ENCODE assay signal across 14 cellular contexts in the genomic region with DNA sequence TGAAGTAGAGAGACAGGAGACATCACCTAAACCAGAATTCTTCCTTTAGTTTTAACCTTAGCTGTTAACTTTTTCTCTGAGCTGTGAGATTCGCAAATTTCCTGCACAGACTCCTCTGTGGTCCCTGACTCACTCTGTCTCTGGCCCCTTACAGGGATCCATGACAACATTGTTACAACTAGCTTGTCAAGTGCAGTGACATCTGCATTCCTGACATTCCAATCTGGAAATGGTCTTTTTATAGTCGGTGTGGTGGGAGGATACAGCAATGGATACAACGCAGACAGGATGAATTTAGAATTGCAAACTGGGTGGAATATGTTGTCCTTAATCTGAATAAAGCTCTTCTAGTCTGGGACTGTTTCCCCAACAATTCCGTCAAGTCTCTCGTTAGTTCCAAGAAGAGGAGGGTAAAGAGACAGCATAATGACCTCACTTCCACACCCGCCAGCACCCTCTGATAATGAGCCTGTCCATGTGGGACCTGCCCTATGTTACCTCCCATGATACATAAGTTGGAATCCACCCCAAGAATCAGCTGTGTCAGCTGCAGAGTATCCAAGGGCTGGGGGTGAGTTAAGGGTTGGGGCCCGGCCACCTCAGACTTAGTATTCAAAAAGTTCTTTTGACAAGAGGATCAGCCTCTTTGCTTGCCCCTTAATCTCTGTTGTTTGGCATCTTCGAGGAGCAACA. TPM values are rescaled to one million over a fixed set of nuclear protein-coding genes. Genes with fewer than 3 reads are reported as not detected.
DNase-seq lines count a peak whose midpoint lies in the region; ATAC-seq and TF ChIP-seq lines count a peak whose summit lies in the region.
"Had no signal": no experiment of that assay in that cellular context is flagged by ENCODE, and none has a peak within 500 bp of the region (broad histone marks: within the 10 kb centered on the region; RNA-seq: fewer than 3 reads in every experiment).

No MANE protein-coding gene starts in this region.

- DNase-seq in Daoy (ENCODE audit: low read depth) (peak; percentile 88), OCI-LY7 (ENCODE audit: low spot score) (no peak), fibroblast of pulmonary artery (ENCODE audit: low read depth) (peak; percentile 47), pons (ENCODE audit: low spot score) (no peak)
- DNase-seq in naive thymus-derived CD8-positive, alpha-beta T cell: no peak
- no peak for DNase-seq in activated CD4-positive, CD25-positive, alpha-beta regulatory T cell treated with anti-CD3 and anti-CD28 coated beads, Interleukin-2, amount 50 U/mL, for 72 hours
- DNase-seq: activated CD4-positive, alpha-beta T cell treated with anti-CD3 and anti-CD28 coated beads for 36 hours; activated gamma-delta T cell treated with Interleukin-2 at 50 U/mL for 16 hours; NCI-H2227 treated with DMSO at 0.1 percent for 48 hours; SHP77 treated with DMSO at 0.1 percent for 48 hours had no signal

- TF ChIP-seq POLR2A in gastroesophageal sphincter (IDR thresholded peaks at IDR 0.05): no peak

- no peak for TF ChIP-seq EP300 in gastroesophageal sphincter (IDR thresholded peaks at IDR 0.05)

- no peaks in the 10 kb centered on the region for H3K79me2 ChIP-seq in OCI-LY7 (ENCODE audit: insufficient read depth, low read depth, low read length)

- peaks cover 31% of the 10 kb centered on the region for H3K27me3 Mint-ChIP-seq in nephron (ENCODE audit: low read depth)
- H3K27me3 Mint-ChIP-seq in naive thymus-derived CD8-positive, alpha-beta T cell: peaks cover 10 to 44% (median 19%) of the 10 kb centered on the region in 5 donors

- H3K9me3 ChIP-seq in OCI-LY7 (ENCODE audit: low read length) (peaks cover 7% of the 10 kb centered on the region; the same call in 1 of the 2 replicates), gastroesophageal sphincter (no peaks in the 10 kb centered on the region)

- peaks cover 5% of the 10 kb centered on the region for H3K36me3 Mint-ChIP-seq in nephron (ENCODE audit: low read depth)
- no peaks in the 10 kb centered on the region for H3K36me3 Mint-ChIP-seq in naive thymus-derived CD8-positive, alpha-beta T cell
- H3K36me3 Mint-ChIP-seq: IgD-negative memory B cell had no signal

- peaks cover 8% of the 10 kb centered on the region for H3K27me3 ChIP-seq in gastroesophageal sphincter

- H3K36me3 ChIP-seq in OCI-LY7 (ENCODE audit: insufficient read depth, low read length) (no peaks in the 10 kb centered on the region; the same call in 1 of the 2 replicates), gastroesophageal sphincter (no peaks in the 10 kb centered on the region)

- H3K27ac Mint-ChIP-seq in nephron: peak overlapping the region; percentile 44 to 82 (median 52)
- H3K27ac Mint-ChIP-seq in naive thymus-derived CD8-positive, alpha-beta T cell: no peak overlapping the region
- H3K27ac Mint-ChIP-seq: activated CD4-positive, alpha-beta T cell treated with anti-CD3 and anti-CD28 coated beads for 36 hours; CD14-positive monocyte had no signal

- POLR2A ChIA-PET in OCI-LY7 (lab: Charles Lee): interaction anchor here (0.6 to 1.1 kb wide), 4 partner anchors 12 to 118 kb away, joined by 3 to 4 read pairs (median 3); no protein-coding TSS in a partner anchor
- POLR2A ChIA-PET in naive thymus-derived CD8-positive, alpha-beta T cell (lab: Charles Lee): no interaction called here

- no peaks in the 10 kb centered on the region for H3K9me2 ChIP-seq in OCI-LY7 (ENCODE audit: insufficient read depth, low read length)

- 0 out of 2 replicates have a peak overlapping the region, but pooled peaks have one; percentile 57 for H3K4me2 ChIP-seq in OCI-LY7 (ENCODE audit: low read length)

- peaks cover 27% of the 10 kb centered on the region for H3K4me1 ChIP-seq in OCI-LY7 (ENCODE audit: insufficient read depth, low read length, poor library complexity, severe bottlenecking)
- peaks cover 0 to 10% (median 0%) of the 10 kb centered on the region in 3 donors for H3K4me1 ChIP-seq in gastroesophageal sphincter

- peaks cover 6% of the 10 kb centered on the region for H3K9me3 Mint-ChIP-seq in nephron
- no peaks in the 10 kb centered on the region for H3K9me3 Mint-ChIP-seq in naive thymus-derived CD8-positive, alpha-beta T cell
- H3K9me3 Mint-ChIP-seq: IgD-negative memory B cell had no signal

- peaks cover 22% of the 10 kb centered on the region for H3K4me1 Mint-ChIP-seq in nephron
- H3K4me1 Mint-ChIP-seq in naive thymus-derived CD8-positive, alpha-beta T cell: peaks cover 0 to 8% (median 0%) of the 10 kb centered on the region in 4 donors
- H3K4me1 Mint-ChIP-seq: activated CD4-positive, alpha-beta T cell treated with anti-CD3 and anti-CD28 coated beads for 36 hours had no signal

- peak overlapping the region; percentile 65; the same call in 1 of the 2 replicates for H2AFZ ChIP-seq in OCI-LY7 (ENCODE audit: low read length)

- no peaks in the 10 kb centered on the region for H4K20me1 ChIP-seq in OCI-LY7 (ENCODE audit: insufficient read depth, low read length)

- H3K4me3 ChIP-seq in OCI-LY7 (ENCODE audit: low read depth, low read length, poor library complexity, severe bottlenecking) (no peak overlapping the region), fibroblast of pulmonary artery (replicated peaks; ENCODE audit: low read depth, low read length) (no peak overlapping the region), gastroesophageal sphincter (no peak overlapping the region)

- no peak for ATAC-seq in naive thymus-derived CD8-positive, alpha-beta T cell
- ATAC-seq in gastroesophageal sphincter: no peak
- ATAC-seq: activated CD4-positive, alpha-beta T cell treated with anti-CD3 and anti-CD28 coated beads for 36 hours had no signal

- WGBS in gastroesophageal sphincter (ENCODE audit: low coverage in 1 of 2), 2 donors: 72 to 74% methylated on average over 6 of the region's 8 CpGs

- BruUV-seq in OCI-LY7 (replicated peaks; lab: Mats Ljungman, UMichigan): no TSS peak

- intact Hi-C loops in OCI-LY7 (cut with micrococcal nuclease; ENCODE audit: unreplicated experiment): no loop called here

- peak overlapping the region in 1 of 3 experiments; percentile 26 for H3K4me3 Mint-ChIP-seq in nephron
- no peak overlapping the region for H3K4me3 Mint-ChIP-seq in naive thymus-derived CD8-positive, alpha-beta T cell
- H3K4me3 Mint-ChIP-seq: activated CD4-positive, alpha-beta T cell treated with anti-CD3 and anti-CD28 coated beads for 36 hours; CD14-positive monocyte; IgD-negative memory B cell had no signal

- no peak overlapping the region for H3K27ac ChIP-seq in OCI-LY7 (ENCODE audit: low read depth, low read length, poor library complexity, severe bottlenecking)
- no peak overlapping the region for H3K27ac ChIP-seq in gastroesophageal sphincter

- CTCF ChIA-PET in OCI-LY7 (lab: Charles Lee; ENCODE audit: unreplicated experiment): interaction anchor here (1.3 to 2.6 kb wide), 2 partner anchors 17 to 133 kb away, joined by 3 to 7 read pairs; no protein-coding TSS in a partner anchor

- TF ChIP-seq CTCF in OCI-LY7 (conservative IDR thresholded peaks at IDR 0.05; ENCODE audit: low read length): no peak
- TF ChIP-seq CTCF in fibroblast of pulmonary artery (IDR thresholded peaks at IDR 0.05; ENCODE audit: low read length, missing control alignments): no peak
- no peak for TF ChIP-seq CTCF in nephron (IDR thresholded peaks at IDR 0.05; ENCODE audit: unreplicated experiment in 3 of 3)
- TF ChIP-seq CTCF in gastroesophageal sphincter (IDR thresholded peaks at IDR 0.05): no peak

RNA-seq across cellular contexts. Expression of gene ILDR2, which starts 49.4 kb away (rescaled TPM):
- total RNA-seq in Daoy (2014; rRNA removed; shearing (Covaris generic)): 9.6 and 15.7 TPM in 2 replicates
- 5.3 and 6.0 TPM in 2 replicates for total RNA-seq in OCI-LY7 (2014; rRNA removed; shearing (Covaris generic))
- 2.5 and 3.2 TPM in 2 replicates for total RNA-seq in OCI-LY7 (2022)
- under 1 TPM; 0.21 to 0.22 TPM for total RNA-seq in naive thymus-derived CD8-positive, alpha-beta T cell
- polyA plus RNA-seq in naive thymus-derived CD8-positive, alpha-beta T cell: under 1 TPM in 1 of 3 donors, not detected in 2; 0.08 TPM
- 10 to 100 TPM in 1 of 4 donors, 1 to 10 TPM in 3; 2.7 to 15.2 (median 8.2) TPM for total RNA-seq in gastroesophageal sphincter
- polyA plus RNA-seq: CD14-positive monocyte, IgD-negative memory B cell had no signal

RNA-seq across cellular contexts. Expression of gene TADA1, which starts 49.9 kb away (rescaled TPM):
- total RNA-seq in Daoy (2014; rRNA removed; shearing (Covaris generic)): 15.3 and 19.8 TPM in 2 replicates
- 14.9 and 16.9 TPM in 2 replicates for total RNA-seq in OCI-LY7 (2014; rRNA removed; shearing (Covaris generic))
- total RNA-seq in OCI-LY7 (2022): 16.4 and 20.3 TPM in 2 replicates
- total RNA-seq in naive thymus-derived CD8-positive, alpha-beta T cell: 10 to 100 TPM; 16.6 to 18.1 TPM
- 10 to 100 TPM; 12.8 to 15.1 (median 15.0) TPM for polyA plus RNA-seq in naive thymus-derived CD8-positive, alpha-beta T cell
- total RNA-seq in gastroesophageal sphincter: 10 to 100 TPM in 3 of 4 donors, 1 to 10 TPM in 1; 9.5 to 16.2 (median 13.6) TPM

Comparison
In these comparisons a context has a peak if more than half of its experiments do, and no peak if none do; other contexts are left out.
1. DNase-seq: peak in Daoy (single experiment) and fibroblast of pulmonary artery (single experiment); none in OCI-LY7 (single experiment), naive thymus-derived CD8-positive, alpha-beta T cell (0 of 10), pons (single experiment) and activated CD4-positive, CD25-positive, alpha-beta regulatory T cell treated with anti-CD3 and anti-CD28 coated beads, Interleukin-2, amount 50 U/mL, for 72 hours (single experiment).
2. H3K27ac Mint-ChIP-seq: peak in nephron (3 of 3); none in naive thymus-derived CD8-positive, alpha-beta T cell (0 of 10).